13 cellular contexts compared by ENCODE assay signal in genomic region chr10:70964281-70964680, GRCh38.
DNase-seq lines count a peak whose midpoint lies in the region; ATAC-seq, FAIRE-seq and TF ChIP-seq lines count a peak whose summit lies in the region.
"Had no signal": no experiment of that assay in that cellular context is flagged by ENCODE, and none has a peak within 500 bp of the region (broad histone marks: within the 10 kb centered on the region; RNA-seq: fewer than 3 reads in every experiment).

No MANE protein-coding gene starts in this region.

- no peaks in the 10 kb centered on the region for H3K9me3 Mint-ChIP-seq in naive thymus-derived CD4-positive, alpha-beta T cell
- no peaks in the 10 kb centered on the region for H3K9me3 Mint-ChIP-seq in CD4-positive, alpha-beta memory T cell

- no peaks in the 10 kb centered on the region for H3K79me2 ChIP-seq in K562 (ENCODE audit: control insufficient read depth, insufficient read depth, low read length)

- H3K4me1 Mint-ChIP-seq in naive thymus-derived CD4-positive, alpha-beta T cell: no peaks in the 10 kb centered on the region
- peaks cover 0 to 3% (median 0%) of the 10 kb centered on the region in 4 donors for H3K4me1 Mint-ChIP-seq in CD4-positive, alpha-beta memory T cell

- H2AFZ ChIP-seq in K562 (ENCODE audit: low read depth, low read length): no peak overlapping the region
- H2AFZ ChIP-seq: GM23248 had no signal

- no peaks in the 10 kb centered on the region for H3K9me1 ChIP-seq in K562 (ENCODE audit: control insufficient read depth, insufficient read depth, low read length)

- no peak for TF ChIP-seq EP300 in K562 (IDR thresholded peaks at IDR 0.05; ENCODE audit: low read length)

- H3K27ac Mint-ChIP-seq in naive thymus-derived CD4-positive, alpha-beta T cell: no peak overlapping the region
- no peak overlapping the region for H3K27ac Mint-ChIP-seq in CD4-positive, alpha-beta memory T cell

- no peak for FAIRE-seq in K562 (lab: Jason Lieb, UNC)
- FAIRE-seq: H54 had no signal

- in situ Hi-C loops in K562 (cut with MboI): no loop called here

- DNase-seq in NCI-H748 (lab: John Stamatoyannopoulos, UW; ENCODE audit: unreplicated experiment) (peak; percentile 9), NCI-H748 treated with DMSO at 0.1 percent for 48 hours (lab: John Stamatoyannopoulos, UW) (no peak), K562 (ENCODE audit: extremely low read depth in 1 of 4, low spot score in 3 of 4) (no peak), right atrium auricular region (ENCODE audit: low spot score) (no peak)
- no peak for DNase-seq in naive thymus-derived CD4-positive, alpha-beta T cell
- no peak for DNase-seq in CD4-positive, alpha-beta memory T cell
- DNase-seq: 8988T, AML-193, GM23248 had no signal

- H3K4me3 ChIP-seq in K562 (no peak overlapping the region), right atrium auricular region (no peak overlapping the region)
- H3K4me3 ChIP-seq in naive thymus-derived CD4-positive, alpha-beta T cell (ENCODE audit: low read length): no peak overlapping the region
- H3K4me3 ChIP-seq in CD4-positive, alpha-beta memory T cell (ENCODE audit: low read length in 2 of 2): no peak overlapping the region
- H3K4me3 ChIP-seq: BLaER1, GM23248 had no signal

- peaks cover 10% of the 10 kb centered on the region for H4K20me1 ChIP-seq in K562 (replicated peaks; ENCODE audit: control insufficient read depth, insufficient read depth, low read length)
- H4K20me1 ChIP-seq: BLaER1 had no signal

- no peak for TF ChIP-seq POLR2A in K562 (conservative IDR thresholded peaks at IDR 0.05)

- intact Hi-C loops in K562 (cut with micrococcal nuclease): no loop called here
- intact Hi-C loops in naive thymus-derived CD4-positive, alpha-beta T cell (cut with micrococcal nuclease): no loop called here
- intact Hi-C loops in CD4-positive, alpha-beta memory T cell (cut with micrococcal nuclease): no loop called here

- no peak overlapping the region for H3K9ac ChIP-seq in K562 (ENCODE audit: insufficient read depth in 1 of 2, low read depth in 2 of 2, low read length in 2 of 2)
- H3K9ac ChIP-seq: BLaER1, GM23248 had no signal

- BruUV-seq in K562 (replicated peaks; lab: Mats Ljungman, UMichigan): no TSS peak

- WGBS in K562 (ENCODE audit: insufficient coverage, low coverage, missing lambda C conversion rate): 0% methylated on average over 5 of the region's 5 CpGs

- H3K27me3 ChIP-seq in K562 (ENCODE audit: control insufficient read depth in 2 of 2, insufficient read depth in 2 of 2, low read length in 2 of 2) (peaks cover 7 to 43% of the 10 kb centered on the region in 2 experiments; a peak in 4 of 5 replicates), right atrium auricular region (no peaks in the 10 kb centered on the region)
- no peaks in the 10 kb centered on the region for H3K27me3 ChIP-seq in naive thymus-derived CD4-positive, alpha-beta T cell (ENCODE audit: control insufficient read depth in 2 of 2, insufficient read depth in 2 of 2, low read length in 2 of 2)
- no peaks in the 10 kb centered on the region for H3K27me3 ChIP-seq in CD4-positive, alpha-beta memory T cell (ENCODE audit: insufficient read depth, low read length)
- H3K27me3 ChIP-seq: BLaER1 had no signal

- H3K27ac ChIP-seq in K562 (ENCODE audit: extremely low read depth, low read depth, low read length) (no peak overlapping the region), right atrium auricular region (no peak overlapping the region)
- no peak overlapping the region for H3K27ac ChIP-seq in naive thymus-derived CD4-positive, alpha-beta T cell (ENCODE audit: low read depth, low read length)
- no peak overlapping the region for H3K27ac ChIP-seq in CD4-positive, alpha-beta memory T cell (ENCODE audit: low read depth, low read length)
- H3K27ac ChIP-seq: BLaER1, GM23248 had no signal

- H3K36me3 ChIP-seq in K562 (ENCODE audit: control insufficient read depth, insufficient read depth, low read length) (no peaks in the 10 kb centered on the region), right atrium auricular region (no peaks in the 10 kb centered on the region)
- no peaks in the 10 kb centered on the region for H3K36me3 ChIP-seq in naive thymus-derived CD4-positive, alpha-beta T cell (ENCODE audit: control insufficient read depth in 2 of 3, insufficient read depth in 3 of 3, low read length in 3 of 3)
- no peaks in the 10 kb centered on the region for H3K36me3 ChIP-seq in CD4-positive, alpha-beta memory T cell (ENCODE audit: insufficient read depth, low read length)
- H3K36me3 ChIP-seq: BLaER1 had no signal

- TF ChIP-seq CTCF in K562 (IDR thresholded peaks at IDR 0.05 in 2 of 3, conservative IDR thresholded peaks at IDR 0.05 in 1 of 3; ENCODE audit: insufficient read depth in 2 of 3, low read depth in 1 of 3, low read length in 3 of 3) (no peak), right atrium auricular region (IDR thresholded peaks at IDR 0.05) (no peak)

- H3K4me2 ChIP-seq in K562 (ENCODE audit: insufficient read depth, low read length): no peak overlapping the region
- H3K4me2 ChIP-seq: BLaER1 had no signal

- no peak; the same call in 2 of the 3 replicates for ATAC-seq in K562
- ATAC-seq in naive thymus-derived CD4-positive, alpha-beta T cell: peak; percentile 10
- ATAC-seq in GM18870 (IDR thresholded peaks at IDR 0.05; ENCODE audit: unreplicated experiment): no peak
- ATAC-seq: HCT116 had no signal

- no peak for TF ChIP-seq RAD21 in K562 (CRISPR knock-in tag; conservative IDR thresholded peaks at IDR 0.05 in 1 of 2, IDR thresholded peaks at IDR 0.05 in 1 of 2)

- H3K9me3 ChIP-seq in K562 (replicated peaks; ENCODE audit: control insufficient read depth, insufficient read depth, low read depth, low read length) (no peaks in the 10 kb centered on the region; the same call in 1 of the 2 replicates), right atrium auricular region (no peaks in the 10 kb centered on the region)
- no peaks in the 10 kb centered on the region for H3K9me3 ChIP-seq in naive thymus-derived CD4-positive, alpha-beta T cell (ENCODE audit: control insufficient read depth in 2 of 3, low read length in 3 of 3)
- H3K9me3 ChIP-seq in CD4-positive, alpha-beta memory T cell (ENCODE audit: control insufficient read depth in 1 of 2, low read length in 2 of 2): no peaks in the 10 kb centered on the region
- H3K9me3 ChIP-seq: BLaER1 had no signal

- POLR2A ChIA-PET in K562 (lab: Yijun Ruan, JAX): no interaction called here
- POLR2A ChIA-PET in naive thymus-derived CD4-positive, alpha-beta T cell (lab: Charles Lee): no interaction called here
- POLR2A ChIA-PET in CD4-positive, alpha-beta memory T cell (lab: Charles Lee; ENCODE audit: partially characterized antibody): no interaction called here

- H3K4me1 ChIP-seq in K562 (replicated peaks in 1 of 2; ENCODE audit: control insufficient read depth in 2 of 2, insufficient read depth in 2 of 2, low read length in 2 of 2) (no peaks in the 10 kb centered on the region), right atrium auricular region (no peaks in the 10 kb centered on the region)
- no peaks in the 10 kb centered on the region for H3K4me1 ChIP-seq in naive thymus-derived CD4-positive, alpha-beta T cell (ENCODE audit: control insufficient read depth in 2 of 2, insufficient read depth in 2 of 2, low read length in 2 of 2)
- no peaks in the 10 kb centered on the region for H3K4me1 ChIP-seq in CD4-positive, alpha-beta memory T cell (ENCODE audit: insufficient read depth, low read length)
- H3K4me1 ChIP-seq: BLaER1 had no signal

- H3K36me3 Mint-ChIP-seq in naive thymus-derived CD4-positive, alpha-beta T cell: no peaks in the 10 kb centered on the region
- H3K36me3 Mint-ChIP-seq in CD4-positive, alpha-beta memory T cell: no peaks in the 10 kb centered on the region

- H3K27me3 Mint-ChIP-seq in naive thymus-derived CD4-positive, alpha-beta T cell: peaks cover 0 to 16% (median 0%) of the 10 kb centered on the region in 5 donors
- H3K27me3 Mint-ChIP-seq in CD4-positive, alpha-beta memory T cell: peaks cover 0 to 7% of the 10 kb centered on the region in 2 donors

- no peak overlapping the region for H3K4me3 Mint-ChIP-seq in naive thymus-derived CD4-positive, alpha-beta T cell
- H3K4me3 Mint-ChIP-seq in CD4-positive, alpha-beta memory T cell: no peak overlapping the region

- CTCF ChIA-PET in K562 (lab: Yijun Ruan, JAX; ENCODE audit: low intra/inter-chr PET ratio): no interaction called here
- CTCF ChIA-PET in naive thymus-derived CD4-positive, alpha-beta T cell (lab: Charles Lee): no interaction called here
- CTCF ChIA-PET in CD4-positive, alpha-beta memory T cell (lab: Charles Lee; ENCODE audit: partially characterized antibody): no interaction called here

TF ChIP-seq in K562, 482 proteins besides CTCF, POLR2A, EP300 and RAD21:
- TF ChIP-seq ZKSCAN1 (IDR thresholded peaks at IDR 0.05; ENCODE audit: low read depth, low read length) (peak; percentile 54; the same call in 1 of the 2 replicates), TCF7 (IDR thresholded peaks at IDR 0.05; ENCODE audit: borderline replicate concordance) (no peak), ILK (tag; IDR thresholded peaks at IDR 0.05; ENCODE audit: borderline replicate concordance, low read depth) (no peak)
TF ChIP-seq in K562: peak in this region for 1.
